Comparison of ENCODE assay signal across 8 cellular contexts in the genomic region with DNA sequence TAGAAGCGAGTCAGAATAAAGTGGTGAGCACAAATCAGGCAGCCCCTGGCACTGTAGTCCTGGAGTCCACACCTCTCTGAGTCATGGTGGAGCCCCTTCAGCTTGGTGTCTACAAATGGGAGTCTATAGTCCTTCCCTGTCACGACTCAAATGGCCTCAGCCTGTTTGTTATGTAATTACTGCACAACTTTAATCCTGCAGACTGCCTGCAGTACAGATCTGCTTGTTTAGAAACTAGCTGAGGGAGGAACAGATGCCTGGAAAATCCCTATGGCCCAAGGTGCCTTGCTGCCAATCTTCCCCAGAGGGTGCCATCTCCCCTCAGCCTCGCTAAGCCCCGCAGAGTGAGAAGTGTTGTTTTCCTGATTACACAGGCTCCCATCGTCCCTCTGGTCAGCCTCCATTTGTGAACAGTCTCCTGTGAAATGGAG. TPM values are rescaled to one million over a fixed set of nuclear protein-coding genes. Genes with fewer than 3 reads are reported as not detected.
DNase-seq lines count a peak whose midpoint lies in the region; ATAC-seq and TF ChIP-seq lines count a peak whose summit lies in the region.

No MANE protein-coding gene starts in this region.

- H3K27ac Mint-ChIP-seq in natural killer cell = no peak overlapping the region

- DNase-seq in GM10248 (ENCODE audit: extremely low spot score) = no peak
- peak; percentile 32 for DNase-seq in MV-4-11 (lab: John Stamatoyannopoulos, UW)
- DNase-seq in cerebellar cortex (ENCODE audit: low spot score) = peak; percentile 49
- no peak for DNase-seq in natural killer cell
- no peak for DNase-seq in NOMO-1 treated with DMSO at 0.1 percent for 48 hours (lab: John Stamatoyannopoulos, UW; ENCODE audit: unreplicated experiment)

- CTCF ChIA-PET in GM10248 (lab: Yijun Ruan, JAX) = interaction anchor here (0.8 to 14.3 kb wide), 50 partner anchors 9 to 504 kb away, joined by 3 to 377 read pairs (median 4); no protein-coding TSS in a partner anchor

- intact Hi-C loops in natural killer cell (cut with micrococcal nuclease) = loop anchor here (2.0 kb wide), 1 partner anchor 439 kb away; no protein-coding TSS in a partner anchor

- POLR2A ChIA-PET in GM10248 (lab: Yijun Ruan, JAX) = no interaction called here

- H3K4me3 Mint-ChIP-seq in natural killer cell = no peak overlapping the region

- no peaks in the 10 kb centered on the region for H3K9me3 Mint-ChIP-seq in natural killer cell

- H3K27me3 Mint-ChIP-seq in natural killer cell (ENCODE audit: low read depth in 2 of 2) = no peaks in the 10 kb centered on the region

- peaks cover 7 to 31% of the 10 kb centered on the region in 2 donors for H3K4me1 Mint-ChIP-seq in natural killer cell

- peaks cover 8% of the 10 kb centered on the region for H3K36me3 Mint-ChIP-seq in natural killer cell

- TF ChIP-seq CTCF in GM10248 (IDR thresholded peaks at IDR 0.05; ENCODE audit: control extremely low read depth, extremely low read depth, low read depth, missing control alignments) (peak; percentile 15), natural killer cell (IDR thresholded peaks at IDR 0.05) (no peak)

- peak in 2 of 3 donors; percentile 11 to 20 for ATAC-seq in natural killer cell
- ATAC-seq in GM18907 (IDR thresholded peaks at IDR 0.05; ENCODE audit: unreplicated experiment) = no peak
- ATAC-seq in GM18502 (IDR thresholded peaks at IDR 0.05; ENCODE audit: poor library complexity, unreplicated experiment) = no peak
- ATAC-seq in HG03457 (IDR thresholded peaks at IDR 0.05; ENCODE audit: unreplicated experiment) = no peak

RNA-seq across cellular contexts. Expression of a gene that starts 3.9 kb away (rescaled TPM):
- total RNA-seq in natural killer cell = 1 to 10 TPM in 2 of 3 donors, under 1 TPM in 1; 0.95 to 2.1 (median 1.7) TPM

RNA-seq across cellular contexts. Expression of a gene that starts 53.0 kb away (rescaled TPM):
- total RNA-seq in natural killer cell = under 1 TPM in 1 of 3 donors, not detected in 2; 0.27 TPM

RNA-seq across cellular contexts. Expression of a gene that starts 56.3 kb away (rescaled TPM):
- 10 to 100 TPM; 23.0 to 28.4 (median 27.5) TPM for total RNA-seq in natural killer cell

Comparison
In these comparisons a context has a peak if more than half of its experiments do, and no peak if none do; other contexts are left out.
1. DNase-seq: peak in MV-4-11 (single experiment) and cerebellar cortex (single experiment); none in GM10248 (single experiment), natural killer cell (single experiment) and NOMO-1 treated with DMSO at 0.1 percent for 48 hours (single experiment).
2. ATAC-seq: peak in natural killer cell (2 of 3); none in GM18907 (single experiment), GM18502 (single experiment) and HG03457 (single experiment).